11 cellular contexts compared by ENCODE assay signal in the genomic region with DNA sequence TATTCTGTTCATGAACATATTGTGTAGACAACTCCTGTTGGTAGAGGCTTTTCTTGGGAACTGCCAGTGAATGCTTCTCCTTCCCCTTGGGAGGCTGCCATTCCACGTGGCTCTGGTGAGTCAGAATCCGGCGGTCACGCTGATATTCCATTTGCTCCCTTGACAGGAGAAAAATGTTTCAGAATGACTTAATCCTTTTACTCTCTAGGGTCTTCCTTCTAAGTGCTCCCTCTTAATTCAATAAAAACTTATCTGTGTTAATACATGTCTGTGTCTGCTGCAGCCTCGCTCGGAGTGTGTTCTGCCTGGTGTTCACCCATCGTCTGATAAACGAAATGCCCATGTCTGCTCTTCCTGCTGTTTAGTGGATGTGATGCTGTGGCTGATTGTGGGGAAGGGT.
DNase-seq lines count a peak whose midpoint lies in the region; ATAC-seq and TF ChIP-seq lines count a peak whose summit lies in the region.
"Had no signal": no experiment of that assay in that cellular context is flagged by ENCODE, and none has a peak within 500 bp of the region (broad histone marks: within the 10 kb centered on the region; RNA-seq: fewer than 3 reads in every experiment).

No MANE protein-coding gene starts in this region.

- no peaks in the 10 kb centered on the region for H3K9me3 ChIP-seq in PC-3 (ENCODE audit: low read length)
- H3K9me3 ChIP-seq in fibroblast of lung (ENCODE audit: control insufficient read depth, insufficient read depth, low read depth, low read length) = no peaks in the 10 kb centered on the region

- H3K4me3 ChIP-seq in ACC112 (ENCODE audit: low read depth, low read length) = peak overlapping the region; percentile 62
- no peak overlapping the region for H3K4me3 ChIP-seq in PC-3 (ENCODE audit: low read length)
- H3K4me3 ChIP-seq in fibroblast of lung (replicated peaks in 1 of 4; ENCODE audit: control extremely low read depth in 1 of 4, insufficient read depth in 1 of 4, low read depth in 3 of 4, low read length in 4 of 4) = peak overlapping the region in 2 of 4 experiments; percentile 8 to 26

- peak overlapping the region in 1 of 3 experiments; percentile 2 for H3K4me3 Mint-ChIP-seq in nephron
- H3K4me3 Mint-ChIP-seq: activated CD4-positive, alpha-beta memory T cell treated with anti-CD3 and anti-CD28 coated beads, Interleukin-2, amount 10 ng/mL, durations not matched to agents 7 days and 5 days; CD4-positive, CD25-positive, alpha-beta regulatory T cell had no signal

- ATAC-seq in PC-3 = peak; percentile 57
- ATAC-seq in HG03439 (IDR thresholded peaks at IDR 0.05; ENCODE audit: unreplicated experiment) = no peak

- no peak for TF ChIP-seq CTCF in PC-3 (conservative IDR thresholded peaks at IDR 0.05; ENCODE audit: low read depth, low read length)
- TF ChIP-seq CTCF in fibroblast of lung (conservative IDR thresholded peaks at IDR 0.05 in 1 of 2, IDR thresholded peaks at IDR 0.05 in 1 of 2; ENCODE audit: low read depth in 1 of 2, low read length in 2 of 2) = no peak
- TF ChIP-seq CTCF in nephron (IDR thresholded peaks at IDR 0.05; ENCODE audit: unreplicated experiment in 3 of 3) = no peak

- no peak overlapping the region for H3K4me2 ChIP-seq in PC-3 (ENCODE audit: low read length)
- peak overlapping the region; percentile 90 for H3K4me2 ChIP-seq in fibroblast of lung (ENCODE audit: extremely low read depth, insufficient read depth, low read length)

- no peaks in the 10 kb centered on the region for H3K36me3 Mint-ChIP-seq in nephron (ENCODE audit: low read depth)
- H3K36me3 Mint-ChIP-seq: CD4-positive, CD25-positive, alpha-beta regulatory T cell had no signal

- POLR2A ChIA-PET in PC-3 (lab: Charles Lee; ENCODE audit: unreplicated experiment) (no interaction called here), HEK293T (lab: Yijun Ruan, JAX) (no interaction called here)

- CTCF ChIA-PET in PC-3 (lab: Charles Lee) (no interaction called here), HEK293T (lab: Yijun Ruan, JAX) (no interaction called here)

- H3K27me3 ChIP-seq in ACC112 (ENCODE audit: insufficient read depth, low read length) = no peaks in the 10 kb centered on the region
- H3K27me3 ChIP-seq in PC-3 (ENCODE audit: low read length) = no peaks in the 10 kb centered on the region
- H3K27me3 ChIP-seq in fibroblast of lung (ENCODE audit: control insufficient read depth, insufficient read depth, low read length) = no peaks in the 10 kb centered on the region

- no peaks in the 10 kb centered on the region for H3K27me3 Mint-ChIP-seq in nephron (ENCODE audit: low read depth)

- DNase-seq in PC-3 = peak; percentile 56
- peak; percentile 91 to 94 for DNase-seq in fibroblast of lung (ENCODE audit: low read depth in 2 of 2)
- no peak for DNase-seq in activated gamma-delta T cell (lab: John Stamatoyannopoulos, UW)
- DNase-seq in iPS-NIHi7 (ENCODE audit: extremely low spot score) = no peak
- DNase-seq in HEK293T (ENCODE audit: extremely low spot score) = no peak
- DNase-seq: activated CD4-positive, alpha-beta memory T cell treated with anti-CD3 and anti-CD28 coated beads, Interleukin-2, amount 10 ng/mL, durations not matched to agents 7 days and 5 days; CD4-positive, CD25-positive, alpha-beta regulatory T cell; NCI-H1417 treated with DMSO at 0.1 percent for 48 hours had no signal

- H3K36me3 ChIP-seq in ACC112 (ENCODE audit: insufficient read depth, low read length) = no peaks in the 10 kb centered on the region
- H3K36me3 ChIP-seq in PC-3 (ENCODE audit: low read depth, low read length) = no peaks in the 10 kb centered on the region
- H3K36me3 ChIP-seq in fibroblast of lung (ENCODE audit: control insufficient read depth, insufficient read depth, low read length) = no peaks in the 10 kb centered on the region

- H3K27ac ChIP-seq in ACC112 (ENCODE audit: low read depth, low read length) (peak overlapping the region; percentile 27; the same call in 1 of the 2 replicates), PC-3 (ENCODE audit: low read length) (no peak overlapping the region), fibroblast of lung (ENCODE audit: insufficient read depth, low read length) (peak overlapping the region; percentile 67)

- no peaks in the 10 kb centered on the region for H3F3A ChIP-seq in PC-3 (ENCODE audit: low read length, unreplicated experiment)

- BruUV-seq in PC-3 (replicated peaks; lab: Mats Ljungman, UMichigan) = no TSS peak

- H2AFZ ChIP-seq in ACC112 (ENCODE audit: low read length, unreplicated experiment) (peak overlapping the region; percentile 85), PC-3 (ENCODE audit: low read length) (peak overlapping the region; percentile 28), fibroblast of lung (ENCODE audit: low read length) (peak overlapping the region; percentile 85)

- intact Hi-C loops in PC-3 (cut with micrococcal nuclease) = no loop called here

- peaks cover 13% of the 10 kb centered on the region for H3K4me1 ChIP-seq in ACC112 (ENCODE audit: control insufficient read depth, insufficient read depth, low read length, unreplicated experiment)
- peaks cover 10% of the 10 kb centered on the region; the same call in 1 of the 2 replicates for H3K4me1 ChIP-seq in PC-3 (ENCODE audit: insufficient read depth, low read length)
- peaks cover 8% of the 10 kb centered on the region for H3K4me1 ChIP-seq in fibroblast of lung (ENCODE audit: control insufficient read depth, extremely low read depth, insufficient read depth, low read length)

- H3K9ac ChIP-seq in PC-3 (ENCODE audit: low read length) (no peak overlapping the region), fibroblast of lung (ENCODE audit: insufficient read depth, low read length) (no peak overlapping the region)

- peak overlapping the region in 2 of 3 experiments; percentile 65 to 82 for H3K27ac Mint-ChIP-seq in nephron
- H3K27ac Mint-ChIP-seq: activated CD4-positive, alpha-beta memory T cell treated with anti-CD3 and anti-CD28 coated beads, Interleukin-2, amount 10 ng/mL, durations not matched to agents 7 days and 5 days; CD4-positive, CD25-positive, alpha-beta regulatory T cell had no signal

- H3K9me2 ChIP-seq in PC-3 (replicated peaks; ENCODE audit: low read length) = no peaks in the 10 kb centered on the region

- peaks cover 2% of the 10 kb centered on the region for H3K9me3 Mint-ChIP-seq in nephron
- H3K9me3 Mint-ChIP-seq: activated CD4-positive, alpha-beta memory T cell treated with anti-CD3 and anti-CD28 coated beads, Interleukin-2, amount 10 ng/mL, durations not matched to agents 7 days and 5 days had no signal

- H3K79me2 ChIP-seq in ACC112 (ENCODE audit: control insufficient read depth, insufficient read depth, low read length, unreplicated experiment) (no peaks in the 10 kb centered on the region), PC-3 (ENCODE audit: low read length) (no peaks in the 10 kb centered on the region), fibroblast of lung (ENCODE audit: control insufficient read depth, insufficient read depth, low read length) (no peaks in the 10 kb centered on the region)

- H3K4me1 Mint-ChIP-seq in nephron = peaks cover 31% of the 10 kb centered on the region
- H3K4me1 Mint-ChIP-seq: activated CD4-positive, alpha-beta memory T cell treated with anti-CD3 and anti-CD28 coated beads, Interleukin-2, amount 10 ng/mL, durations not matched to agents 7 days and 5 days; CD4-positive, CD25-positive, alpha-beta regulatory T cell had no signal

- H4K20me1 ChIP-seq in PC-3 (ENCODE audit: low read length) (no peaks in the 10 kb centered on the region), fibroblast of lung (ENCODE audit: control insufficient read depth, extremely low read depth, insufficient read depth, low read length) (no peaks in the 10 kb centered on the region)

TF ChIP-seq in HEK293T, 16 proteins besides CTCF, POLR2A, EP300 and RAD21:
- TF ChIP-seq FOXA1 (IDR thresholded peaks at IDR 0.05) = no peak

Comparison
In these comparisons a context has a peak if more than half of its experiments do, and no peak if none do; other contexts are left out.
1. H2AFZ ChIP-seq: peak in every context shown above with its lines; median percentile 85 in ACC112; 85 in fibroblast of lung; 28 in PC-3.
2. DNase-seq: peak in PC-3 (single experiment) and fibroblast of lung (2 of 2); none in activated gamma-delta T cell (single experiment), iPS-NIHi7 (single experiment) and HEK293T (single experiment).